Comparison of ENCODE assay signal across 1 cellular context in the genomic region with DNA sequence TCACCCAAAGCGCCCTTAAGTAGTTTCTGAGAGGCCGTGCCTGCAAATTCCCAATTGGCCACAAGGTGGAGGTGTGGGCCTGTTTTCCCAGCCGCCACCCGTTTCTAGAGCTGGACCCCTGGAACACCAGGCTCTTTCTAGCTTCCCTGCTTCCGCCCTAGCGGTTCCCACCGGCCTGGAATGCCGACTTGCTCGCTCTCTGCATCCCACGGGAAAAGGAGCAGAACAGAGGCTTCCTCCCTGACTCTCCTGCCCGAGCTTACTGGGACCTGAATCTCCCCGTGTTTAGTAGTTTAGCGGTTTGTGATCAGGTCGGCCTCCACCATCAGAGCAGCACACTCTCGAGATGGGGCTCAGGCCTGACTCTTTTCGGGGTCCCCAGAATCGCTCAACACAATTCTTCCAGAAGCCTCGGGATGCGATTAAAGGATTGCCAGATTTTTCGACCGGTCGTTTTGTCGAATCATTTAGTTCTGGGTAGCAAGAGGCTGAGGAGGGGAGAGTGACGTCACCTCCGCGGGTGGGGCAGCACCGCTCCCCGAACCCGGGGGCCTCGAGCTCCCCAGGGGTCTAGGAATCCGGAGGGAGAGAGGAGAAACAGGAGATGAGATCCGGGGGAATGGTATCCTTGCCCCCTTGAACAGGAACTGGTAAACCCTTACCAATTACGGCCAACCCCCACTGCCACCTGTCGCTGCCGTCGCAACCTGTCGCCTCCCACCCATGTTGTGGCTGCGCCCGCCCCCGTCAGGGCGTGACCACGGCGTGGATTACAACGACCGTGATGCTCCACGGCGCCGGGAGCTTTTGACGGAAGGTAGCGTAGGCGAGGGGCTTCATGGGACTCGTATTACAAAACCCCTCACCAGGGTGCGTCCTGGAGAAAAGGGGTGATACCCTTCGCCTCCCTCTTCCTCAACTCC.
TF ChIP-seq lines count a peak whose summit lies in the region.

No MANE protein-coding gene starts in this region.

TF ChIP-seq in K562, 482 proteins besides CTCF, POLR2A, EP300 and RAD21 (continued from another document and continues in another):
- TF ChIP-seq, protein P1, sequence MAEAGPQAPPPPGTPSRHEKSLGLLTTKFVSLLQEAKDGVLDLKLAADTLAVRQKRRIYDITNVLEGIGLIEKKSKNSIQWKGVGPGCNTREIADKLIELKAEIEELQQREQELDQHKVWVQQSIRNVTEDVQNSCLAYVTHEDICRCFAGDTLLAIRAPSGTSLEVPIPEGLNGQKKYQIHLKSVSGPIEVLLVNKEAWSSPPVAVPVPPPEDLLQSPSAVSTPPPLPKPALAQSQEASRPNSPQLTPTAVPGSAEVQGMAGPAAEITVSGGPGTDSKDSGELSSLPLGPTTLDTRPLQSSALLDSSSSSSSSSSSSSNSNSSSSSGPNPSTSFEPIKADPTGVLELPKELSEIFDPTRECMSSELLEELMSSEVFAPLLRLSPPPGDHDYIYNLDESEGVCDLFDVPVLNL (CRISPR knock-in tag; IDR thresholded peaks at IDR 0.05; ENCODE audit: low read depth) = peak; percentile 85; the same call in 1 of the 2 replicates
- TF ChIP-seq, protein P2, sequence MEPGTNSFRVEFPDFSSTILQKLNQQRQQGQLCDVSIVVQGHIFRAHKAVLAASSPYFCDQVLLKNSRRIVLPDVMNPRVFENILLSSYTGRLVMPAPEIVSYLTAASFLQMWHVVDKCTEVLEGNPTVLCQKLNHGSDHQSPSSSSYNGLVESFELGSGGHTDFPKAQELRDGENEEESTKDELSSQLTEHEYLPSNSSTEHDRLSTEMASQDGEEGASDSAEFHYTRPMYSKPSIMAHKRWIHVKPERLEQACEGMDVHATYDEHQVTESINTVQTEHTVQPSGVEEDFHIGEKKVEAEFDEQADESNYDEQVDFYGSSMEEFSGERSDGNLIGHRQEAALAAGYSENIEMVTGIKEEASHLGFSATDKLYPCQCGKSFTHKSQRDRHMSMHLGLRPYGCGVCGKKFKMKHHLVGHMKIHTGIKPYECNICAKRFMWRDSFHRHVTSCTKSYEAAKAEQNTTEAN (CRISPR knock-in tag; IDR thresholded peaks at IDR 0.05) = no peak
- peak; percentile 92 for TF ChIP-seq L3MBTL2 (IDR thresholded peaks at IDR 0.05)
- no peak for TF ChIP-seq BRCA1 (IDR thresholded peaks at IDR 0.05)
- no peak for TF ChIP-seq BRCA1 (CRISPR knock-in tag; IDR thresholded peaks at IDR 0.05)
- 0 out of 2 replicates have a peak, but pooled peaks have one; percentile 50 for TF ChIP-seq ELF4 (CRISPR knock-in tag; IDR thresholded peaks at IDR 0.05)
- TF ChIP-seq RBM14 (IDR thresholded peaks at IDR 0.05; ENCODE audit: borderline replicate concordance, insufficient read depth, low read depth, low read length) = no peak
- TF ChIP-seq ELF2 (CRISPR knock-in tag; IDR thresholded peaks at IDR 0.05) = no peak; the same call in 1 of the 2 replicates
- no peak for TF ChIP-seq RBM17 (IDR thresholded peaks at IDR 0.05; ENCODE audit: borderline replicate concordance, low read depth, low read length)
- TF ChIP-seq, protein P3, sequence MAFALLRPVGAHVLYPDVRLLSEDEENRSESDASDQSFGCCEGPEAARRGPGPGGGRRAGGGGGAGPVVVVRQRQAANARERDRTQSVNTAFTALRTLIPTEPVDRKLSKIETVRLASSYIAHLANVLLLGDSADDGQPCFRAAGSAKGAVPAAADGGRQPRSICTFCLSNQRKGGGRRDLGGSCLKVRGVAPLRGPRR (CRISPR knock-in tag; IDR thresholded peaks at IDR 0.05) = no peak
- 0 out of 2 replicates have a peak, but pooled peaks have one; percentile 51 for TF ChIP-seq ZNF766 (CRISPR knock-in tag; conservative IDR thresholded peaks at IDR 0.05)
- no peak; the same call in 1 of the 2 replicates for TF ChIP-seq MBD2 (IDR thresholded peaks at IDR 0.05; ENCODE audit: borderline replicate concordance, low read depth)
- peak; percentile 43 for TF ChIP-seq SUPT5H (IDR thresholded peaks at IDR 0.05)
- TF ChIP-seq BACH1 (tag; IDR thresholded peaks at IDR 0.05) = no peak; the same call in 1 of the 2 replicates
- TF ChIP-seq, protein P4, sequence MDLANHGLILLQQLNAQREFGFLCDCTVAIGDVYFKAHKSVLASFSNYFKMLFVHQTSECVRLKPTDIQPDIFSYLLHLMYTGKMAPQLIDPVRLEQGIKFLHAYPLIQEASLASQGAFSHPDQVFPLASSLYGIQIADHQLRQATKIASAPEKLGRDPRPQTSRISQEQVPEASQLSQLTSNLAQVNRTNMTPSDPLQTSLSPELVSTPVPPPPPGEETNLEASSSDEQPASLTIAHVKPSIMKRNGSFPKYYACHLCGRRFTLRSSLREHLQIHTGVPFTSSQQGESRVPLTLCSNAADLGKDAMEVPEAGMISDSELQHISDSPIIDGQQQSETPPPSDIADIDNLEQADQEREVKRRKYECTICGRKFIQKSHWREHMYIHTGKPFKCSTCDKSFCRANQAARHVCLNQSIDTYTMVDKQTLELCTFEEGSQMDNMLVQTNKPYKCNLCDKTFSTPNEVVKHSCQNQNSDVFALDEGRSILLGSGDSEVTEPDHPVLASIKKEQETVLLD (IDR thresholded peaks at IDR 0.05) = 0 out of 2 replicates have a peak, but pooled peaks have one; percentile 29
- peak; percentile 36; the same call in 1 of the 2 replicates for TF ChIP-seq ATF1 (CRISPR knock-in tag; IDR thresholded peaks at IDR 0.05)
- TF ChIP-seq ATF1 (tag; IDR thresholded peaks at IDR 0.05) = peak; percentile 98
- peak; percentile 90 for TF ChIP-seq CREM (IDR thresholded peaks at IDR 0.05; ENCODE audit: low read depth)
- TF ChIP-seq KAT2B (IDR thresholded peaks at IDR 0.05; ENCODE audit: low read depth, low read length) = no peak
- peak; percentile 53; the same call in 1 of the 2 replicates for TF ChIP-seq SIN3B (IDR thresholded peaks at IDR 0.05; ENCODE audit: low read depth)
- no peak for TF ChIP-seq ZNF507 (tag; conservative IDR thresholded peaks at IDR 0.05)
- TF ChIP-seq, protein P5, sequence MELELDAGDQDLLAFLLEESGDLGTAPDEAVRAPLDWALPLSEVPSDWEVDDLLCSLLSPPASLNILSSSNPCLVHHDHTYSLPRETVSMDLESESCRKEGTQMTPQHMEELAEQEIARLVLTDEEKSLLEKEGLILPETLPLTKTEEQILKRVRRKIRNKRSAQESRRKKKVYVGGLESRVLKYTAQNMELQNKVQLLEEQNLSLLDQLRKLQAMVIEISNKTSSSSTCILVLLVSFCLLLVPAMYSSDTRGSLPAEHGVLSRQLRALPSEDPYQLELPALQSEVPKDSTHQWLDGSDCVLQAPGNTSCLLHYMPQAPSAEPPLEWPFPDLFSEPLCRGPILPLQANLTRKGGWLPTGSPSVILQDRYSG (tag; conservative IDR thresholded peaks at IDR 0.05; ENCODE audit: low read depth) = peak; percentile 63
- TF ChIP-seq CREB1 (IDR thresholded peaks at IDR 0.05) = peak; percentile 78
- TF ChIP-seq CREB1 (CRISPR knock-in tag; IDR thresholded peaks at IDR 0.05) = peak; percentile 77
- no peak for TF ChIP-seq GTF2A2 (tag; IDR thresholded peaks at IDR 0.05)
- peak; percentile 19; the same call in 1 of the 2 replicates for TF ChIP-seq FOXK1 (CRISPR knock-in tag; IDR thresholded peaks at IDR 0.05; ENCODE audit: borderline replicate concordance)
- TF ChIP-seq, protein P6, sequence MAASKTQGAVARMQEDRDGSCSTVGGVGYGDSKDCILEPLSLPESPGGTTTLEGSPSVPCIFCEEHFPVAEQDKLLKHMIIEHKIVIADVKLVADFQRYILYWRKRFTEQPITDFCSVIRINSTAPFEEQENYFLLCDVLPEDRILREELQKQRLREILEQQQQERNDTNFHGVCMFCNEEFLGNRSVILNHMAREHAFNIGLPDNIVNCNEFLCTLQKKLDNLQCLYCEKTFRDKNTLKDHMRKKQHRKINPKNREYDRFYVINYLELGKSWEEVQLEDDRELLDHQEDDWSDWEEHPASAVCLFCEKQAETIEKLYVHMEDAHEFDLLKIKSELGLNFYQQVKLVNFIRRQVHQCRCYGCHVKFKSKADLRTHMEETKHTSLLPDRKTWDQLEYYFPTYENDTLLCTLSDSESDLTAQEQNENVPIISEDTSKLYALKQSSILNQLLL (CRISPR knock-in tag; IDR thresholded peaks at IDR 0.05; ENCODE audit: borderline replicate concordance) = no peak
- no peak for TF ChIP-seq DIDO1 (tag; IDR thresholded peaks at IDR 0.05; ENCODE audit: low read depth)
- no peak for TF ChIP-seq TAL1 (IDR thresholded peaks at IDR 0.05)
- TF ChIP-seq SAFB (IDR thresholded peaks at IDR 0.05; ENCODE audit: borderline replicate concordance, low read depth, low read length) = peak; percentile 87
- TF ChIP-seq FOXM1 (IDR thresholded peaks at IDR 0.05; ENCODE audit: low read depth) = 0 out of 2 replicates have a peak, but pooled peaks have one; percentile 9
- TF ChIP-seq FOXM1 (CRISPR knock-in tag; IDR thresholded peaks at IDR 0.05; ENCODE audit: low read depth) = peak; percentile 28; the same call in 1 of the 2 replicates
- no peak for TF ChIP-seq NFATC3 (IDR thresholded peaks at IDR 0.05)
- peak; percentile 83 to 87 for TF ChIP-seq FOXK2 (conservative IDR thresholded peaks at IDR 0.05 in 1 of 2, IDR thresholded peaks at IDR 0.05 in 1 of 2; ENCODE audit: low read depth in 2 of 2)
- no peak for TF ChIP-seq HNRNPUL1 (IDR thresholded peaks at IDR 0.05; ENCODE audit: low read length)
- TF ChIP-seq ZNF124 (CRISPR knock-in tag; IDR thresholded peaks at IDR 0.05) = no peak
- TF ChIP-seq RBFOX2 (IDR thresholded peaks at IDR 0.05; ENCODE audit: low read depth, low read length) = peak; percentile 73
- TF ChIP-seq TAF9B (IDR thresholded peaks at IDR 0.05; ENCODE audit: partially characterized antibody) = peak; percentile 25
- TF ChIP-seq ZNF23 (CRISPR knock-in tag; IDR thresholded peaks at IDR 0.05) = no peak
- 0 out of 4 replicates have a peak, but pooled peaks of 1 of the 2 experiments have one; percentile 29 for TF ChIP-seq SIN3A (IDR thresholded peaks at IDR 0.05; ENCODE audit: borderline replicate concordance in 2 of 2, control insufficient read depth in 1 of 2, low read depth in 2 of 2, low read length in 2 of 2)
- peak; percentile 41; the same call in 1 of the 2 replicates for TF ChIP-seq PML (IDR thresholded peaks at IDR 0.05; ENCODE audit: low read length)
- TF ChIP-seq ZNF76 (CRISPR knock-in tag; IDR thresholded peaks at IDR 0.05; ENCODE audit: borderline replicate concordance) = no peak
- peak; percentile 64 for TF ChIP-seq HDAC2 (IDR thresholded peaks at IDR 0.05)
- TF ChIP-seq ZNF408 (CRISPR knock-in tag; IDR thresholded peaks at IDR 0.05; ENCODE audit: low read depth) = no peak
- TF ChIP-seq ZNF589 (CRISPR knock-in tag; IDR thresholded peaks at IDR 0.05; ENCODE audit: low read depth) = 0 out of 2 replicates have a peak, but pooled peaks have one; percentile 48
- TF ChIP-seq BMI1 (IDR thresholded peaks at IDR 0.05; ENCODE audit: low read length) = no peak
- TF ChIP-seq TRIM24 (IDR thresholded peaks at IDR 0.05) = no peak
- TF ChIP-seq, protein P7, sequence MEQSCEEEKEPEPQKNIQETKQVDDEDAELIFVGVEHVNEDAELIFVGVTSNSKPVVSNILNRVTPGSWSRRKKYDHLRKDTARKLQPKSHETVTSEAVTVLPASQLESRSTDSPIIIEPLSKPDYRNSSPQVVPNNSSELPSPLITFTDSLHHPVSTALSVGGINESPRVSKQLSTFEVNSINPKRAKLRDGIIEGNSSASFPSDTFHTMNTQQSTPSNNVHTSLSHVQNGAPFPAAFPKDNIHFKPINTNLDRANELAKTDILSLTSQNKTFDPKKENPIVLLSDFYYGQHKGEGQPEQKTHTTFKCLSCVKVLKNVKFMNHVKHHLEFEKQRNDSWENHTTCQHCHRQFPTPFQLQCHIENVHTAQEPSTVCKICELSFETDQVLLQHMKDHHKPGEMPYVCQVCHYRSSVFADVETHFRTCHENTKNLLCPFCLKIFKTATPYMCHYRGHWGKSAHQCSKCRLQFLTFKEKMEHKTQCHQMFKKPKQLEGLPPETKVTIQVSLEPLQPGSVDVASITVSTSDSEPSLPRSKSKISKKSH (CRISPR knock-in tag; IDR thresholded peaks at IDR 0.05) = no peak
- TF ChIP-seq TOE1 (IDR thresholded peaks at IDR 0.05; ENCODE audit: borderline replicate concordance) = peak; percentile 17; the same call in 1 of the 2 replicates
- no peak for TF ChIP-seq TOE1 (CRISPR knock-in tag; IDR thresholded peaks at IDR 0.05; ENCODE audit: borderline replicate concordance, low read depth)
- TF ChIP-seq RFX1 (IDR thresholded peaks at IDR 0.05) = no peak
- TF ChIP-seq, protein P8, sequence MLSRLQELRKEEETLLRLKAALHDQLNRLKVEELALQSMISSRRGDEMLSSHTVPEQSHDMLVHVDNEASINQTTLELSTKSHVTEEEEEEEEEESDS (CRISPR knock-in tag; IDR thresholded peaks at IDR 0.05) = no peak
- no peak for TF ChIP-seq HNRNPH1 (optimal IDR thresholded peaks at IDR 0.05; ENCODE audit: low read depth, low read length)
- no peak for TF ChIP-seq TAF15 (IDR thresholded peaks at IDR 0.05; ENCODE audit: low read depth, low read length)
- TF ChIP-seq HDAC1 (IDR thresholded peaks at IDR 0.05) = peak in 1 of 2 experiments; percentile 73; a peak in 2 of 4 replicates
- peak; percentile 8; the same call in 1 of the 2 replicates for TF ChIP-seq XRCC5 (IDR thresholded peaks at IDR 0.05; ENCODE audit: low read depth, low read length)
- 0 out of 2 replicates have a peak, but pooled peaks have one; percentile 9 for TF ChIP-seq ESRRA (IDR thresholded peaks at IDR 0.05; ENCODE audit: borderline replicate concordance, low read depth)
- no peak for TF ChIP-seq COPS2 (conservative IDR thresholded peaks at IDR 0.05)
- no peak; the same call in 1 of the 2 replicates for TF ChIP-seq GATAD2B (IDR thresholded peaks at IDR 0.05; ENCODE audit: borderline replicate concordance)
